In the genomic region with DNA sequence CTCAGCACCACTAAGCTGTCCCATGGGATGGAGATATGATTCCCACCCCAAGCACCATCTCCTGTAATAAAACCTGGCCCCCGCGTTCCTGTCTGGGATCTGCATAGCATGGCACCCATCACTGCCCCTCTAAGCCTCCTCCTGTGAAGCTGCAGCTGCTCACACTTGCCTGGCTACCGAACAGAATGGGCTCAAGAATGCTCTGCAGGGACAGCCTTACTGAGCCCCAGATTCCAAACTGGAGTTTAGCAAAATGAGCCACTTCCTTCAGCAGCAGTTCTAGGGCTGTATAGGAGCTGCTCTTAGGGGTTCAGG, we compare ENCODE assay signal across 14 cellular contexts.
DNase-seq lines count a peak whose midpoint lies in the region; ATAC-seq and TF ChIP-seq lines count a peak whose summit lies in the region.
"Had no signal": no experiment of that assay in that cellular context is flagged by ENCODE, and none has a peak within 500 bp of the region (broad histone marks: within the 10 kb centered on the region; RNA-seq: fewer than 3 reads in every experiment).

No MANE protein-coding gene starts in this region.

- H2BK15ac ChIP-seq in H9 (ENCODE audit: low read depth, low read length): no peak overlapping the region

- H3K9ac ChIP-seq in H9 (ENCODE audit: extremely low read depth, insufficient read length, low read length): no peak overlapping the region

- H3K56ac ChIP-seq in H9 (ENCODE audit: insufficient read length, low read depth, low read length): no peak overlapping the region

- no peaks in the 10 kb centered on the region for H3K23me2 ChIP-seq in H9 (ENCODE audit: insufficient read length, low read depth, low read length, poor library complexity, severe bottlenecking)

- no peaks in the 10 kb centered on the region for H3K4me1 ChIP-seq in H9 (ENCODE audit: insufficient read depth, low read length)
- H3K4me1 ChIP-seq: uterus had no signal

- H3K9me3 Mint-ChIP-seq in activated naive CD4-positive, alpha-beta T cell treated with anti-CD3 and anti-CD28 coated beads, Interleukin-2, amount 50 U/mL, for 72 hours: no peaks in the 10 kb centered on the region
- H3K9me3 Mint-ChIP-seq in H9 (no peaks in the 10 kb centered on the region), natural killer cell (no peaks in the 10 kb centered on the region)
- H3K9me3 Mint-ChIP-seq: activated CD8-positive, alpha-beta T cell treated with anti-CD3 and anti-CD28 coated beads for 36 hours; activated naive CD8-positive, alpha-beta T cell treated with anti-CD3 and anti-CD28 coated beads for 36 hours had no signal

- no peak overlapping the region for H4K91ac ChIP-seq in H9 (ENCODE audit: insufficient read length, low read depth, low read length)

- DNase-seq in activated naive CD4-positive, alpha-beta T cell treated with anti-CD3 and anti-CD28 coated beads, Interleukin-2, amount 50 U/mL, for 72 hours (ENCODE audit: low spot score in 2 of 2): no peak
- no peak for DNase-seq in activated naive CD4-positive, alpha-beta T cell (lab: John Stamatoyannopoulos, UW)
- DNase-seq in DMS79 treated with DMSO at 0.1 percent for 48 hours (lab: John Stamatoyannopoulos, UW): no peak
- no peak for DNase-seq in H9
- DNase-seq in cerebellar cortex (ENCODE audit: low spot score): no peak
- no peak for DNase-seq in natural killer cell
- DNase-seq: activated CD8-positive, alpha-beta T cell treated with anti-CD3 and anti-CD28 coated beads for 36 hours; activated naive CD8-positive, alpha-beta T cell treated with anti-CD3 and anti-CD28 coated beads for 36 hours; DMS79; lower lobe of right lung; occipital lobe; uterus had no signal

- H2AK5ac ChIP-seq in H9 (ENCODE audit: insufficient read length, low read length): no peak overlapping the region

- H3K79me2 ChIP-seq in H9 (ENCODE audit: insufficient read depth, low read length): no peaks in the 10 kb centered on the region

- H3K4me2 ChIP-seq in H9 (ENCODE audit: insufficient read depth, insufficient read length, low read length): no peak overlapping the region

- H3K27ac Mint-ChIP-seq in activated naive CD4-positive, alpha-beta T cell treated with anti-CD3 and anti-CD28 coated beads, Interleukin-2, amount 50 U/mL, for 72 hours: peak overlapping the region; percentile 22 to 85
- no peak overlapping the region for H3K27ac Mint-ChIP-seq in H9
- H3K27ac Mint-ChIP-seq in natural killer cell: no peak overlapping the region
- H3K27ac Mint-ChIP-seq: activated CD8-positive, alpha-beta T cell treated with anti-CD3 and anti-CD28 coated beads for 36 hours; activated naive CD8-positive, alpha-beta T cell treated with anti-CD3 and anti-CD28 coated beads for 36 hours had no signal

- H4K8ac ChIP-seq in H9 (replicated peaks; ENCODE audit: insufficient read length, low read depth, low read length): no peak overlapping the region

- H3K27me3 Mint-ChIP-seq in H9 (ENCODE audit: low read depth): no peaks in the 10 kb centered on the region
- H3K27me3 Mint-ChIP-seq in natural killer cell (ENCODE audit: low read depth in 2 of 2): no peaks in the 10 kb centered on the region
- H3K27me3 Mint-ChIP-seq: activated CD8-positive, alpha-beta T cell treated with anti-CD3 and anti-CD28 coated beads for 36 hours; activated naive CD8-positive, alpha-beta T cell treated with anti-CD3 and anti-CD28 coated beads for 36 hours had no signal

- intact Hi-C loops in natural killer cell (cut with micrococcal nuclease): no loop called here

- no peak overlapping the region for H2BK120ac ChIP-seq in H9 (ENCODE audit: low read depth, low read length, poor library complexity, severe bottlenecking)

- H4K5ac ChIP-seq in H9 (ENCODE audit: insufficient read length, low read depth, low read length): no peak overlapping the region

- H3K14ac ChIP-seq in H9 (ENCODE audit: insufficient read depth, low read length): no peak overlapping the region; the same call in 1 of the 2 replicates

- no peak overlapping the region for H2BK20ac ChIP-seq in H9 (ENCODE audit: low read depth, low read length, poor library complexity, severe bottlenecking)

- no peak for ATAC-seq in activated naive CD4-positive, alpha-beta T cell treated with anti-CD3 and anti-CD28 coated beads, Interleukin-2, amount 50 U/mL, for 72 hours
- ATAC-seq in HG02571 (IDR thresholded peaks at IDR 0.05; ENCODE audit: unreplicated experiment): peak; percentile 12
- peak; percentile 18 for ATAC-seq in HG03558 (IDR thresholded peaks at IDR 0.05; ENCODE audit: extremely low read depth, unreplicated experiment)
- ATAC-seq in natural killer cell: no peak
- ATAC-seq: activated CD8-positive, alpha-beta T cell treated with anti-CD3 and anti-CD28 coated beads for 36 hours had no signal

- no peaks in the 10 kb centered on the region for H3K27me3 ChIP-seq in H9 (ENCODE audit: insufficient read depth, low read length)
- H3K27me3 ChIP-seq: uterus had no signal

- H3K23ac ChIP-seq in H9 (ENCODE audit: insufficient read length, low read depth, low read length): no peak overlapping the region

- TF ChIP-seq CTCF in H9 (conservative IDR thresholded peaks at IDR 0.05): no peak
- no peak for TF ChIP-seq CTCF in natural killer cell (IDR thresholded peaks at IDR 0.05)

- no peak overlapping the region for H3K18ac ChIP-seq in H9 (ENCODE audit: insufficient read length, low read depth, low read length)

- WGBS in H9 (ENCODE audit: extremely low coverage, insufficient read length, low lambda C conversion rate): no CpG with 5 or more reads among the region's 3 CpGs

- H3K4me3 Mint-ChIP-seq in H9 (no peak overlapping the region), natural killer cell (no peak overlapping the region)
- H3K4me3 Mint-ChIP-seq: activated CD8-positive, alpha-beta T cell treated with anti-CD3 and anti-CD28 coated beads for 36 hours; activated naive CD8-positive, alpha-beta T cell treated with anti-CD3 and anti-CD28 coated beads for 36 hours had no signal

- no peaks in the 10 kb centered on the region for H4K20me1 ChIP-seq in H9 (ENCODE audit: control insufficient read depth, insufficient read depth, insufficient read length)

- no peak overlapping the region for H3T11ph ChIP-seq in H9 (ENCODE audit: low read length)

- no peaks in the 10 kb centered on the region for H3K36me3 Mint-ChIP-seq in activated naive CD4-positive, alpha-beta T cell treated with anti-CD3 and anti-CD28 coated beads, Interleukin-2, amount 50 U/mL, for 72 hours
- H3K36me3 Mint-ChIP-seq in H9 (ENCODE audit: insufficient read depth in 1 of 3, low read depth in 3 of 3) (no peaks in the 10 kb centered on the region), natural killer cell (no peaks in the 10 kb centered on the region)
- H3K36me3 Mint-ChIP-seq: activated naive CD8-positive, alpha-beta T cell treated with anti-CD3 and anti-CD28 coated beads for 36 hours had no signal

- H3K4me1 Mint-ChIP-seq in H9 (peaks cover 19 to 23% of the 10 kb centered on the region in 2 experiments), natural killer cell (peaks cover 24 to 25% of the 10 kb centered on the region in 2 donors)

- no peaks in the 10 kb centered on the region for H3K9me3 ChIP-seq in H9 (ENCODE audit: control insufficient read depth, low read depth, low read length)
- H3K9me3 ChIP-seq: lower lobe of right lung, uterus had no signal

- H2AFZ ChIP-seq in H9 (ENCODE audit: low read length): no peak overlapping the region

- no peak overlapping the region for H2BK5ac ChIP-seq in H9 (ENCODE audit: insufficient read length, low read length)

- H3K79me1 ChIP-seq in H9 (ENCODE audit: insufficient read depth, low read depth, low read length, poor library complexity, severe bottlenecking): no peaks in the 10 kb centered on the region

- H3K27ac ChIP-seq in H9 (ENCODE audit: insufficient read length, low read depth, low read length): no peak overlapping the region
- H3K27ac ChIP-seq: lower lobe of right lung, uterus had no signal

- H2BK12ac ChIP-seq in H9 (ENCODE audit: insufficient read length, low read depth, low read length): no peak overlapping the region

- no peak overlapping the region for H3K4ac ChIP-seq in H9 (ENCODE audit: low read depth, low read length)

Comparison
In these comparisons a context has a peak if more than half of its experiments do, and no peak if none do; other contexts are left out.
1. ATAC-seq: peak in HG02571 (single experiment) and HG03558 (single experiment); none in activated naive CD4-positive, alpha-beta T cell treated with anti-CD3 and anti-CD28 coated beads, Interleukin-2, amount 50 U/mL, for 72 hours (0 of 2) and natural killer cell (0 of 3).
2. H3K27ac Mint-ChIP-seq: peak in activated naive CD4-positive, alpha-beta T cell treated with anti-CD3 and anti-CD28 coated beads, Interleukin-2, amount 50 U/mL, for 72 hours (2 of 2); none in H9 (0 of 3) and natural killer cell (0 of 2).